In the genomic region with DNA sequence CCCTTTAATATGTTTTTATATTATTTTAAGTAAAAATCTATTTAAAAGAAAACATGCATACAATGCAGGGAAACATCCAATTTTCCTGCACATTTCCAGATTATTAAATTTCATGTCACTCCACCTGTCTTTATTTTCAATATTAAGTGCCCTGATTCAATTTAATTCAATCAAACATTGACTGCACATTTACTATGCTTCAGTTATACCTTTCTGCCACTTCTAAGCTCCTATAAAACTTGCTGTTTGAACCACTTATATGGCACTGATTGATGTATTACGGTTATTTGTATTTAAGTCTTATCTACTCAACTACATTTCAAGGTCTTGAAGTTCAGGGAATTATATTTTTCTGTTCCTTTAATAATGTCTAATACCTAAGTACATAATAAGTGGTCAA, we compare ENCODE assay signal across 8 cellular contexts.
"Had no signal": no experiment of that assay in that cellular context is flagged by ENCODE, and none has a peak within 500 bp of the region (broad histone marks: within the 10 kb centered on the region; RNA-seq: fewer than 3 reads in every experiment).

No MANE protein-coding gene starts in this region.

- H3K36me3 Mint-ChIP-seq: IgD-negative memory B cell had no signal

- H3K27ac ChIP-seq: HL-60 had no signal

- DNase-seq: IMR-90, KBM-7, KG1 had no signal

- H3K27me3 Mint-ChIP-seq: IgD-negative memory B cell had no signal

- H3K27ac Mint-ChIP-seq: IgD-negative memory B cell had no signal

- H3K4me3 Mint-ChIP-seq: IgD-negative memory B cell had no signal

- FAIRE-seq: HepG2, HTR-8/SVneo, K562 had no signal

- H3K4me1 Mint-ChIP-seq: IgD-negative memory B cell had no signal

- H3K4me3 ChIP-seq: K562 had no signal
